In genomic region chr19:43600326-43600725, GRCh38 we compare ENCODE assay signal across 2 cellular contexts. TPM values are rescaled to one million over a fixed set of nuclear protein-coding genes. Genes with fewer than 3 reads are reported as not detected.
"Had no signal": no experiment of that assay in that cellular context is flagged by ENCODE, and none has a peak within 500 bp of the region (broad histone marks: within the 10 kb centered on the region; RNA-seq: fewer than 3 reads in every experiment).

No MANE protein-coding gene starts in this region.

RNA-seq across cellular contexts. Expression of gene SRRM5, which starts 11.6 kb away (rescaled TPM):
- total RNA-seq: skeletal muscle tissue, urinary bladder had no signal
